Comparison of ENCODE assay signal across 18 cellular contexts in genomic region chr4:131430302-131430701, GRCh38.
DNase-seq lines count a peak whose midpoint lies in the region; ATAC-seq and TF ChIP-seq lines count a peak whose summit lies in the region.
"Had no signal": no experiment of that assay in that cellular context is flagged by ENCODE, and none has a peak within 500 bp of the region (broad histone marks: within the 10 kb centered on the region; RNA-seq: fewer than 3 reads in every experiment).

No MANE protein-coding gene starts in this region.

- TF ChIP-seq POLR2A in NB4 (IDR thresholded peaks at IDR 0.05; ENCODE audit: extremely low read depth, insufficient read length) (no peak), stomach (IDR thresholded peaks at IDR 0.05) (no peak)

- intact Hi-C loops in mammary epithelial cell (cut with micrococcal nuclease): loop anchor here (5.0 kb wide), 1 partner anchor 723 kb away; no protein-coding TSS in a partner anchor
- intact Hi-C loops in stomach (cut with DNase I; ENCODE audit: low total_unique reads): no loop called here

- DNase-seq in DMS53 treated with DMSO at 0.1 percent for 48 hours (lab: John Stamatoyannopoulos, UW; ENCODE audit: unreplicated experiment): peak; percentile 16
- DNase-seq in GM23338 (ENCODE audit: low spot score): peak; percentile 22
- DNase-seq in NB4 (ENCODE audit: low read depth): peak; percentile 11
- DNase-seq in mammary epithelial cell: peak; percentile 3
- no peak for DNase-seq in stomach
- no peak for DNase-seq in middle frontal gyrus (ENCODE audit: extremely low spot score, low spot score)
- DNase-seq in NCI-H510A treated with DMSO at 0.1 percent for 48 hours (lab: John Stamatoyannopoulos, UW): no peak
- DNase-seq: activated gamma-delta T cell, C1 segment of cervical spinal cord, GDM1, HFFc6, NCI-H1436, NCI-H69, SHP77 treated with DMSO at 0.1 percent for 48 hours, WERI-Rb-1 had no signal

- peak; percentile 41 to 72 for TF ChIP-seq CTCF in GM23338 (conservative IDR thresholded peaks at IDR 0.05; ENCODE audit: low read depth in 2 of 2)
- TF ChIP-seq CTCF in NB4 (IDR thresholded peaks at IDR 0.05; ENCODE audit: low read depth, low read length): no peak
- peak; percentile 20 to 47 for TF ChIP-seq CTCF in mammary epithelial cell (conservative IDR thresholded peaks at IDR 0.05 in 1 of 2, IDR thresholded peaks at IDR 0.05 in 1 of 2; ENCODE audit: extremely low read depth in 1 of 2, insufficient read depth in 1 of 2, low read depth in 1 of 2, low read length in 2 of 2)
- no peak for TF ChIP-seq CTCF in stomach (IDR thresholded peaks at IDR 0.05)

- no peaks in the 10 kb centered on the region for H3K4me1 ChIP-seq in GM23338 (ENCODE audit: insufficient read depth)
- H3K4me1 ChIP-seq in mammary epithelial cell (ENCODE audit: insufficient read depth, low read length): no peaks in the 10 kb centered on the region
- no peaks in the 10 kb centered on the region for H3K4me1 ChIP-seq in stomach

- no peaks in the 10 kb centered on the region for H3K79me2 ChIP-seq in GM23338 (replicated peaks; ENCODE audit: insufficient read depth)
- no peaks in the 10 kb centered on the region for H3K79me2 ChIP-seq in mammary epithelial cell (ENCODE audit: insufficient read depth, low read length)

- H3K36me3 ChIP-seq in GM23338 (ENCODE audit: insufficient read depth) (peaks cover 3% of the 10 kb centered on the region; the same call in 1 of the 2 replicates), mammary epithelial cell (ENCODE audit: insufficient read depth, low read length) (no peaks in the 10 kb centered on the region), stomach (no peaks in the 10 kb centered on the region)
- H3K36me3 ChIP-seq: WERI-Rb-1 had no signal

- H3K27me3 ChIP-seq in GM23338 (ENCODE audit: insufficient read depth) (no peaks in the 10 kb centered on the region), mammary epithelial cell (ENCODE audit: insufficient read depth, low read length) (no peaks in the 10 kb centered on the region), stomach (no peaks in the 10 kb centered on the region)

- dilution Hi-C loops in mammary epithelial cell (cut with HindIII; ENCODE audit: low sequenced_read_pairs): no loop called here

- H3K27ac Mint-ChIP-seq in GM23338: no peak overlapping the region
- H3K27ac Mint-ChIP-seq: HFFc6; stimulated activated naive CD8-positive, alpha-beta T cell treated with anti-CD3 and anti-CD28 coated beads, Interleukin-15, Interleukin-2, amounts not matched to agents 100 ng/mL and 50 ng/mL, for 24 hours had no signal

- no peak overlapping the region for H3K9ac ChIP-seq in mammary epithelial cell (ENCODE audit: insufficient read depth, low read length)

- no peak overlapping the region for H3K4me3 ChIP-seq in GM23338
- no peak overlapping the region for H3K4me3 ChIP-seq in NB4 (ENCODE audit: low read depth, low read length)
- no peak overlapping the region for H3K4me3 ChIP-seq in mammary epithelial cell (replicated peaks in 1 of 3; ENCODE audit: insufficient read depth in 1 of 3, low read depth in 2 of 3, low read length in 3 of 3)
- H3K4me3 ChIP-seq in stomach: no peak overlapping the region
- H3K4me3 ChIP-seq: skin epidermis had no signal

- H4K20me1 ChIP-seq in GM23338 (replicated peaks; ENCODE audit: insufficient read depth): no peaks in the 10 kb centered on the region
- H4K20me1 ChIP-seq in mammary epithelial cell (ENCODE audit: insufficient read depth, low read length): no peaks in the 10 kb centered on the region

- H3K9me3 ChIP-seq in mammary epithelial cell (replicated peaks; ENCODE audit: insufficient read depth, low read length): no peaks in the 10 kb centered on the region
- peaks cover 0 to 4% (median 0%) of the 10 kb centered on the region in 4 donors for H3K9me3 ChIP-seq in stomach

- H2AFZ ChIP-seq in GM23338 (no peak overlapping the region), mammary epithelial cell (ENCODE audit: low read depth, low read length) (no peak overlapping the region)

- BruUV-seq in mammary epithelial cell (replicated peaks; lab: Mats Ljungman, UMichigan): no TSS peak

- 0 out of 2 replicates have a peak, but pooled peaks cover 3% of the 10 kb centered on the region for H3K9me2 ChIP-seq in GM23338 (ENCODE audit: insufficient read depth)

- 41% methylated on average over 3 of the region's 3 CpGs for WGBS in mammary epithelial cell (ENCODE audit: low coverage, missing lambda C conversion rate)
- 52 to 68% (median 58%) methylated on average over 3 of the region's 3 CpGs for WGBS in stomach, 5 donors

- no peak overlapping the region for H3K4me3 Mint-ChIP-seq in GM23338
- H3K4me3 Mint-ChIP-seq: HFFc6; stimulated activated naive CD8-positive, alpha-beta T cell treated with anti-CD3 and anti-CD28 coated beads, Interleukin-15, Interleukin-2, amounts not matched to agents 100 ng/mL and 50 ng/mL, for 24 hours had no signal

- in situ Hi-C loops in mammary epithelial cell (cut with MboI; ENCODE audit: low sequenced_read_pairs in 2 of 2): no loop called here

- TF ChIP-seq EP300 in stomach (IDR thresholded peaks at IDR 0.05): no peak

- no peak overlapping the region for H3K27ac ChIP-seq in GM23338 (ENCODE audit: low read depth)
- H3K27ac ChIP-seq in mammary epithelial cell (ENCODE audit: insufficient read depth, low read depth, low read length): no peak overlapping the region
- no peak overlapping the region for H3K27ac ChIP-seq in stomach
- H3K27ac ChIP-seq: skin epidermis, WERI-Rb-1 had no signal

- no peak overlapping the region for H3K4me2 ChIP-seq in GM23338
- no peak overlapping the region for H3K4me2 ChIP-seq in mammary epithelial cell (ENCODE audit: insufficient read depth, low read depth, low read length)

- peaks cover 10% of the 10 kb centered on the region for H3K9me3 Mint-ChIP-seq in GM23338

- H3K27me3 Mint-ChIP-seq in GM23338 (ENCODE audit: insufficient read depth, low read depth, poor library complexity): peaks cover 2% of the 10 kb centered on the region
- H3K27me3 Mint-ChIP-seq: stimulated activated naive CD8-positive, alpha-beta T cell treated with anti-CD3 and anti-CD28 coated beads, Interleukin-15, Interleukin-2, amounts not matched to agents 100 ng/mL and 50 ng/mL, for 24 hours had no signal

- no peak for ATAC-seq in GM23338
- ATAC-seq in GM18498 (IDR thresholded peaks at IDR 0.05; ENCODE audit: unreplicated experiment): no peak

- CTCF ChIA-PET in mammary epithelial cell (lab: Charles Lee; ENCODE audit: low non-redundant PET): interaction anchor here (0.6 kb wide), 1 partner anchor 797 kb away, joined by 3 read pairs; no protein-coding TSS in a partner anchor

- H3F3A ChIP-seq in GM23338 (replicated peaks; ENCODE audit: low read depth): no peaks in the 10 kb centered on the region

- peaks cover 14% of the 10 kb centered on the region; the same call in 2 of the 3 replicates for H3K36me3 Mint-ChIP-seq in GM23338 (ENCODE audit: low read depth)

- H3K4me1 Mint-ChIP-seq in GM23338: peaks cover 13% of the 10 kb centered on the region; the same call in 2 of the 3 replicates

TF ChIP-seq in GM23338, 12 proteins besides CTCF, POLR2A, EP300 and RAD21:
- no peak for TF ChIP-seq REST (IDR thresholded peaks at IDR 0.05; ENCODE audit: unreplicated experiment)
- TF ChIP-seq ETS1 (IDR thresholded peaks at IDR 0.05): no peak
- TF ChIP-seq EZH2phosphoT487 (IDR thresholded peaks at IDR 0.05; ENCODE audit: unreplicated experiment): no peak

Comparison
In these comparisons a context has a peak if more than half of its experiments do, and no peak if none do; other contexts are left out.
1. DNase-seq: peak in DMS53 treated with DMSO at 0.1 percent for 48 hours (single experiment), GM23338 (single experiment), NB4 (single experiment) and mammary epithelial cell (single experiment); none in stomach (single experiment), middle frontal gyrus (single experiment) and NCI-H510A treated with DMSO at 0.1 percent for 48 hours (single experiment).
2. CTCF ChIP-seq: peak in GM23338 (2 of 2) and mammary epithelial cell (2 of 2); none in NB4 (single experiment) and stomach (0 of 7).